Comparison of ENCODE assay signal across 14 cellular contexts in genomic region chr2:195741191-195741590, GRCh38.
DNase-seq lines count a peak whose midpoint lies in the region; ATAC-seq and TF ChIP-seq lines count a peak whose summit lies in the region.
"Had no signal": no experiment of that assay in that cellular context is flagged by ENCODE, and none has a peak within 500 bp of the region (broad histone marks: within the 10 kb centered on the region; RNA-seq: fewer than 3 reads in every experiment).

No MANE protein-coding gene starts in this region.

- DNase-seq in choroid plexus epithelial cell (ENCODE audit: low read depth) (peak; percentile 39), fibroblast of mammary gland (ENCODE audit: low read depth) (peak; percentile 44), iris pigment epithelial cell (ENCODE audit: low read depth) (peak; percentile 64), ascending aorta (ENCODE audit: low spot score in 2 of 2) (no peak), Karpas-422 (no peak)
- DNase-seq: CD4-positive, alpha-beta memory T cell; DMS153; DMS79; GDM1; HCEC 1CT had no signal

- H3K9me2 ChIP-seq in Karpas-422 (replicated peaks; ENCODE audit: insufficient read depth, low read length), result no peaks in the 10 kb centered on the region

- no peaks in the 10 kb centered on the region for H3K79me2 ChIP-seq in Karpas-422 (ENCODE audit: low read length)

- H2AFZ ChIP-seq in Karpas-422 (ENCODE audit: low read length), result no peak overlapping the region
- H2AFZ ChIP-seq: GM23338 had no signal

- H3K27ac ChIP-seq in ascending aorta, result no peak overlapping the region
- no peak overlapping the region for H3K27ac ChIP-seq in Karpas-422 (ENCODE audit: low read length)
- H3K27ac ChIP-seq: A549, BLaER1 had no signal

- no peaks in the 10 kb centered on the region for H3K9me3 ChIP-seq in ascending aorta
- H3K9me3 ChIP-seq in Karpas-422 (ENCODE audit: low read length), result no peaks in the 10 kb centered on the region
- H3K9me3 ChIP-seq: A549, BLaER1 had no signal

- H3K4me1 ChIP-seq in ascending aorta (no peaks in the 10 kb centered on the region), Karpas-422 (ENCODE audit: low read length) (no peaks in the 10 kb centered on the region)
- H3K4me1 ChIP-seq: BLaER1 had no signal

- intact Hi-C loops in ascending aorta (cut with DNase I), result no loop called here

- ATAC-seq in GM19467 (IDR thresholded peaks at IDR 0.05; ENCODE audit: unreplicated experiment), result no peak
- ATAC-seq: A549, GM23338 had no signal

- no peak overlapping the region for H3K4me2 ChIP-seq in Karpas-422 (ENCODE audit: low read depth, low read length, poor library complexity, severe bottlenecking)
- H3K4me2 ChIP-seq: A549, BLaER1, GM23338 had no signal

- no peak for TF ChIP-seq CTCF in choroid plexus epithelial cell (conservative IDR thresholded peaks at IDR 0.05; ENCODE audit: low read depth, low read length)
- TF ChIP-seq CTCF in fibroblast of mammary gland (conservative IDR thresholded peaks at IDR 0.05; ENCODE audit: control insufficient read depth, insufficient read depth, low read depth, low read length), result no peak
- TF ChIP-seq CTCF in ascending aorta (IDR thresholded peaks at IDR 0.05), result no peak

- H4K20me1 ChIP-seq in Karpas-422 (ENCODE audit: insufficient read depth, low read depth, low read length), result no peaks in the 10 kb centered on the region
- H4K20me1 ChIP-seq: BLaER1 had no signal

- H3K36me3 ChIP-seq in ascending aorta (peaks cover 5 to 8% of the 10 kb centered on the region in 2 donors), Karpas-422 (ENCODE audit: insufficient read depth, low read length) (peaks cover 3% of the 10 kb centered on the region; the same call in 1 of the 2 replicates)

- H3K27me3 ChIP-seq in ascending aorta (no peaks in the 10 kb centered on the region), Karpas-422 (ENCODE audit: low read length) (no peaks in the 10 kb centered on the region)
- H3K27me3 ChIP-seq: BLaER1 had no signal

- H3K4me3 ChIP-seq in choroid plexus epithelial cell (ENCODE audit: low read depth, low read length), result no peak overlapping the region
- H3K4me3 ChIP-seq in fibroblast of mammary gland (ENCODE audit: control insufficient read depth, low read depth, low read length), result no peak overlapping the region
- no peak overlapping the region for H3K4me3 ChIP-seq in ascending aorta
- no peak overlapping the region for H3K4me3 ChIP-seq in Karpas-422 (ENCODE audit: low read length)
- H3K4me3 ChIP-seq: A549, BLaER1, GM23338 had no signal

- H3K9ac ChIP-seq in Karpas-422 (ENCODE audit: low read length), result no peak overlapping the region
- H3K9ac ChIP-seq: BLaER1 had no signal

Comparison
In these comparisons a context has a peak if more than half of its experiments do, and no peak if none do; other contexts are left out.
1. DNase-seq: peak in choroid plexus epithelial cell (single experiment), fibroblast of mammary gland (single experiment) and iris pigment epithelial cell (single experiment); none in ascending aorta (0 of 2) and Karpas-422 (single experiment).